16 cellular contexts compared by ENCODE assay signal in the genomic region with DNA sequence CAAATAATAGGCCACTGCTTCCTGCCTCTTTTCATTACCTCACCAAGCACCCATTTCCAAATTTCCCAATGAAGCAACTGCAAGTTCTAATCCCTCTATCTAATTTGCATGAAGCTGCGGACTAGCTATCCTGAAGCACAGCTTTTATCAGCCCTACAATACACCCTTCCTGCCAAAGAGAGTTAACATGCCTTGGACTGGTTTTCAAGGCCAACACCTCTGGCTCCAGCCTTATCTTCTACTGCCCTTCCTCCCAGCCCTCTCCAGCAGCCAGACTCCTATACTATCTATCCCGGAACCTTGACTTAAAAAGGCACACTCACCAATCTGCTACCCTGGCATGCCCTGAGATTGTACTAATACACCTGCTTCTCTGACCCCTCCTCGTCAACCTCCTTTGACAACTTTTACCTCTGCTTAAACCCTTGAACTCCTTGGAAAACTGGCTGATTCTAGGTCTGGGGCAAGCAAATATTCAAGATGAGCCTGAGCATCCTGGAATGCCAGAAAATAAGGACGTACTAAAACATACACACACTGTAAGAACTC.
DNase-seq lines count a peak whose midpoint lies in the region; TF ChIP-seq lines count a peak whose summit lies in the region.
"Had no signal": no experiment of that assay in that cellular context is flagged by ENCODE, and none has a peak within 500 bp of the region (broad histone marks: within the 10 kb centered on the region; RNA-seq: fewer than 3 reads in every experiment).

No MANE protein-coding gene starts in this region.

- no peaks in the 10 kb centered on the region for H3K36me3 ChIP-seq in HUES48 (ENCODE audit: control insufficient read depth, insufficient read depth, low read length)
- no peaks in the 10 kb centered on the region for H3K36me3 ChIP-seq in adrenal gland (replicated peaks in 1 of 2)
- no peaks in the 10 kb centered on the region for H3K36me3 ChIP-seq in left ventricle myocardium inferior
- H3K36me3 ChIP-seq in ovary, result no peaks in the 10 kb centered on the region

- WGBS in adrenal gland, 4 donors, result 41 to 48% (median 43%) methylated on average over 4 of the region's 4 CpGs
- WGBS in ovary, 3 donors, result 20 to 30% (median 21%) methylated on average over 4 of the region's 4 CpGs

- DNase-seq in adrenal gland (peak; percentile 41 to 84 (median 78)), left ventricle myocardium inferior (no peak), ovary (peak in 3 of 5 donors; percentile 30 to 50 (median 31)), immature natural killer cell (no peak), head of caudate nucleus (no peak), retina (no peak), iPS-NIHi11 (ENCODE audit: low spot score) (no peak)
- DNase-seq: activated CD4-positive, alpha-beta T cell treated with anti-CD3 and anti-CD28 coated beads, Interleukin-2, amount 50 U/mL, for 48 hours; activated T-cell treated with anti-CD3 and anti-CD28 coated beads, Interleukin-2, amount 50 U/mL, for 48 hours; naive thymus-derived CD4-positive, alpha-beta T cell; NCI-H1417 treated with DMSO at 0.1 percent for 48 hours; NCI-H2227 treated with DMSO at 0.1 percent for 48 hours; psoas muscle; T1000 had no signal

- H3K27me3 ChIP-seq in HUES48 (ENCODE audit: control insufficient read depth, insufficient read depth, low read length), result no peaks in the 10 kb centered on the region
- no peaks in the 10 kb centered on the region for H3K27me3 ChIP-seq in adrenal gland
- H3K27me3 ChIP-seq in left ventricle myocardium inferior (ENCODE audit: low read depth), result no peaks in the 10 kb centered on the region
- H3K27me3 ChIP-seq in ovary, result no peaks in the 10 kb centered on the region

- no peak overlapping the region for H3K4me3 Mint-ChIP-seq in immature natural killer cell
- H3K4me3 Mint-ChIP-seq: naive thymus-derived CD4-positive, alpha-beta T cell had no signal

- H3K9ac ChIP-seq in HUES48 (ENCODE audit: low read depth, low read length), result no peak overlapping the region
- H3K9ac ChIP-seq: KMS-11 had no signal

- H3K4me3 ChIP-seq in HUES48 (ENCODE audit: low read depth, low read length) (no peak overlapping the region), adrenal gland (no peak overlapping the region), left ventricle myocardium inferior (no peak overlapping the region), ovary (no peak overlapping the region)
- H3K4me3 ChIP-seq: psoas muscle had no signal

- H3K4me1 Mint-ChIP-seq in immature natural killer cell, result peaks cover 19 to 42% of the 10 kb centered on the region in 2 donors

- H3K27me3 Mint-ChIP-seq in immature natural killer cell (ENCODE audit: low read depth in 3 of 3), result peaks cover 0 to 3% (median 0%) of the 10 kb centered on the region in 3 donors
- H3K27me3 Mint-ChIP-seq: naive thymus-derived CD4-positive, alpha-beta T cell had no signal

- intact Hi-C loops in adrenal gland (cut with DNase I), result no loop called here
- intact Hi-C loops in left ventricle myocardium inferior (cut with micrococcal nuclease), result no loop called here
- intact Hi-C loops in ovary (cut with DNase I), result loop anchor here in 3 of 4 donors (10.0 kb wide), 1 partner anchor 74 kb away; a partner anchor contains a TSS
- intact Hi-C loops in head of caudate nucleus (cut with DNase I), result no loop called here

- H3K36me3 Mint-ChIP-seq in immature natural killer cell, result no peaks in the 10 kb centered on the region

- no peaks in the 10 kb centered on the region for H3K9me3 Mint-ChIP-seq in immature natural killer cell

- TF ChIP-seq POLR2A in adrenal gland (IDR thresholded peaks at IDR 0.05) (no peak), ovary (IDR thresholded peaks at IDR 0.05) (no peak)

- H3K27ac ChIP-seq in HUES48 (ENCODE audit: low read depth, low read length) (peak overlapping the region; percentile 59), adrenal gland (peak overlapping the region in 3 of 5 donors; percentile 46 to 64 (median 49)), left ventricle myocardium inferior (replicated peaks) (peak overlapping the region; percentile 69), ovary (no peak overlapping the region)
- H3K27ac ChIP-seq: KMS-11, psoas muscle had no signal

- no peaks in the 10 kb centered on the region for H3K9me3 ChIP-seq in HUES48 (ENCODE audit: control insufficient read depth, insufficient read depth, low read length)
- no peaks in the 10 kb centered on the region for H3K9me3 ChIP-seq in adrenal gland (replicated peaks in 1 of 3)
- H3K9me3 ChIP-seq in left ventricle myocardium inferior (replicated peaks), result peaks cover 6% of the 10 kb centered on the region
- H3K9me3 ChIP-seq in ovary, result no peaks in the 10 kb centered on the region
- H3K9me3 ChIP-seq: psoas muscle had no signal

- TF ChIP-seq CTCF in adrenal gland (IDR thresholded peaks at IDR 0.05) (no peak), left ventricle myocardium inferior (IDR thresholded peaks at IDR 0.05; ENCODE audit: borderline replicate concordance) (no peak), ovary (IDR thresholded peaks at IDR 0.05) (no peak)

- TF ChIP-seq EP300 in ovary (IDR thresholded peaks at IDR 0.05), result no peak

- no peak overlapping the region for H3K27ac Mint-ChIP-seq in immature natural killer cell
- H3K27ac Mint-ChIP-seq: naive thymus-derived CD4-positive, alpha-beta T cell had no signal

- H3K4me1 ChIP-seq in HUES48 (ENCODE audit: control insufficient read depth, insufficient read depth, low read length), result peaks cover 33% of the 10 kb centered on the region
- peaks cover 0 to 35% of the 10 kb centered on the region in 2 donors for H3K4me1 ChIP-seq in adrenal gland (replicated peaks in 1 of 2)
- H3K4me1 ChIP-seq in left ventricle myocardium inferior, result peaks cover 81% of the 10 kb centered on the region
- peaks cover 18% of the 10 kb centered on the region for H3K4me1 ChIP-seq in ovary (ENCODE audit: insufficient read depth)

Comparison
In these comparisons a context has a peak if more than half of its experiments do, and no peak if none do; other contexts are left out.
1. H3K27ac ChIP-seq: peak in HUES48 (single experiment), adrenal gland (3 of 5) and left ventricle myocardium inferior (single experiment); none in ovary (0 of 2).
2. DNase-seq: peak in adrenal gland (7 of 7) and ovary (3 of 5); none in left ventricle myocardium inferior (single experiment), immature natural killer cell (0 of 3), head of caudate nucleus (0 of 42), retina (single experiment) and iPS-NIHi11 (single experiment).
3. intact Hi-C loops: an anchor here in ovary (10.0 kb wide); none called in adrenal gland, left ventricle myocardium inferior and head of caudate nucleus.